In the genomic region with DNA sequence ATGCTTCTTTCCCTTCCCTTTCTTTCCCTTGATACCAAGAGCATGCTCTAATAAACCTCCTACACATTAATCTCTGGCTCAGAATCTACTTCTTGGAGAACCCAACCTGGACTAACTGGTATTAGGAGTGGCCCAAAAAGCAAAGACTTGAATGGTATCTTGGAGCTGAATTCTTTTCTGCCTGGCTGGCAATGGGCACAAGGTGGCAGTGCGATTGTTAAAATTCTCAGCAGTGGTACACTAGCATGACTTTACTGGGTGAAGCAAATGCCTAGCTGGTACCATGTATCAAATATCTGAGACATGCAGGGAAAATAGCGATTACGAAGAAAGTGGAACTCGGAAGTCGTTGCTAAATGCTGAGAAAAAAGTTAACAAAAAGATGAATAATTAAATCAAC, we compare ENCODE assay signal across 8 cellular contexts. TPM values are rescaled to one million over a fixed set of nuclear protein-coding genes. Genes with fewer than 3 reads are reported as not detected.
DNase-seq lines count a peak whose midpoint lies in the region; TF ChIP-seq lines count a peak whose summit lies in the region.

No MANE protein-coding gene starts in this region.

- H3K4me1 ChIP-seq in liver (ENCODE audit: control insufficient read depth in 4 of 4, insufficient read depth in 4 of 4, low read length in 3 of 4): no peaks in the 10 kb centered on the region

- H3K9me3 Mint-ChIP-seq in activated T-cell treated with anti-CD3 and anti-CD28 coated beads, Interleukin-2, amount 50 U/mL, for 24 hours: peaks cover 15% of the 10 kb centered on the region

- no peaks in the 10 kb centered on the region for H3K27me3 Mint-ChIP-seq in activated T-cell treated with anti-CD3 and anti-CD28 coated beads, Interleukin-2, amount 50 U/mL, for 24 hours

- TF ChIP-seq CTCF in LNCaP clone FGC (IDR thresholded peaks at IDR 0.05; ENCODE audit: control insufficient read depth, extremely low read depth, insufficient read depth): peak; percentile 71
- peak; percentile 63 for TF ChIP-seq CTCF in astrocyte of the spinal cord (IDR thresholded peaks at IDR 0.05; ENCODE audit: low read depth, low read length)
- TF ChIP-seq CTCF in liver (IDR thresholded peaks at IDR 0.05; ENCODE audit: low read depth, low read length, missing input control): peak; percentile 25

- H3K4me3 ChIP-seq in LNCaP clone FGC (ENCODE audit: low read depth, low read length) (no peak overlapping the region), astrocyte of the spinal cord (ENCODE audit: low read depth, low read length) (no peak overlapping the region), liver (ENCODE audit: low read depth in 1 of 3, low read length in 3 of 3) (no peak overlapping the region)

- no peak overlapping the region for H3K4me3 Mint-ChIP-seq in activated T-cell treated with anti-CD3 and anti-CD28 coated beads, Interleukin-2, amount 50 U/mL, for 24 hours

- H3K9ac ChIP-seq in liver (ENCODE audit: low read depth in 1 of 2, low read length in 2 of 2): no peak overlapping the region

- in situ Hi-C loops in astrocyte of the spinal cord (cut with HindIII; ENCODE audit: low sequenced_read_pairs): no loop called here

- DNase-seq in DMS53 treated with DMSO at 0.1 percent for 48 hours (lab: John Stamatoyannopoulos, UW; ENCODE audit: unreplicated experiment) (peak; percentile 6), LNCaP clone FGC (ENCODE audit: low read depth) (no peak), astrocyte of the spinal cord (ENCODE audit: low read depth, low spot score) (peak; percentile 30), mucosa of gallbladder (ENCODE audit: low spot score) (no peak), DMS153 (lab: John Stamatoyannopoulos, UW) (no peak)
- DNase-seq in activated T-cell treated with anti-CD3 and anti-CD28 coated beads, Interleukin-2, amount 50 U/mL, for 24 hours: no peak
- no peak for DNase-seq in stimulated activated CD4-positive, alpha-beta T cell treated with anti-CD3 and anti-CD28 coated beads, Interleukin-12 subunit alpha, Interleukin-12 subunit beta, amount 100 ng/mL, for 4 hours

- no peaks in the 10 kb centered on the region for H3K36me3 ChIP-seq in liver (ENCODE audit: control insufficient read depth in 4 of 4, insufficient read depth in 3 of 4, low read depth in 1 of 4, low read length in 3 of 4)

- WGBS in liver: 78% methylated on average over 5 of the region's 5 CpGs

- no peaks in the 10 kb centered on the region for H3K36me3 Mint-ChIP-seq in activated T-cell treated with anti-CD3 and anti-CD28 coated beads, Interleukin-2, amount 50 U/mL, for 24 hours (ENCODE audit: low read depth)

- H3K27ac Mint-ChIP-seq in activated T-cell treated with anti-CD3 and anti-CD28 coated beads, Interleukin-2, amount 50 U/mL, for 24 hours: no peak overlapping the region

- peaks cover 0 to 6% (median 2%) of the 10 kb centered on the region in 4 donors for H3K9me3 ChIP-seq in liver (ENCODE audit: control insufficient read depth in 4 of 4, low read length in 3 of 4)

- no peak overlapping the region for H3K27ac ChIP-seq in liver (ENCODE audit: low read depth in 1 of 2, low read length in 2 of 2)

- no peaks in the 10 kb centered on the region for H3K27me3 ChIP-seq in liver (ENCODE audit: control insufficient read depth in 4 of 4, insufficient read depth in 4 of 4, low read length in 3 of 4)

- H3K4me1 Mint-ChIP-seq in activated T-cell treated with anti-CD3 and anti-CD28 coated beads, Interleukin-2, amount 50 U/mL, for 24 hours (ENCODE audit: low read depth): no peaks in the 10 kb centered on the region

- peak; percentile 34 to 69 for TF ChIP-seq RAD21 in liver (IDR thresholded peaks at IDR 0.05)

TF ChIP-seq in liver, 16 proteins besides CTCF, POLR2A, EP300 and RAD21:
- TF ChIP-seq FOXA1 (IDR thresholded peaks at IDR 0.05): no peak
- TF ChIP-seq HNF4G (IDR thresholded peaks at IDR 0.05): no peak
- TF ChIP-seq JUND (IDR thresholded peaks at IDR 0.05): no peak
- TF ChIP-seq, protein P1, sequence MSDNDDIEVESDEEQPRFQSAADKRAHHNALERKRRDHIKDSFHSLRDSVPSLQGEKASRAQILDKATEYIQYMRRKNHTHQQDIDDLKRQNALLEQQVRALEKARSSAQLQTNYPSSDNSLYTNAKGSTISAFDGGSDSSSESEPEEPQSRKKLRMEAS (IDR thresholded peaks at IDR 0.05): no peak
- TF ChIP-seq EGR1 (IDR thresholded peaks at IDR 0.05; ENCODE audit: low read depth in 2 of 2): no peak
- TF ChIP-seq YY1 (IDR thresholded peaks at IDR 0.05): no peak
- TF ChIP-seq RXRA (IDR thresholded peaks at IDR 0.05): no peak
- TF ChIP-seq TAF1 (conservative IDR thresholded peaks at IDR 0.05): no peak
- TF ChIP-seq, protein P2, sequence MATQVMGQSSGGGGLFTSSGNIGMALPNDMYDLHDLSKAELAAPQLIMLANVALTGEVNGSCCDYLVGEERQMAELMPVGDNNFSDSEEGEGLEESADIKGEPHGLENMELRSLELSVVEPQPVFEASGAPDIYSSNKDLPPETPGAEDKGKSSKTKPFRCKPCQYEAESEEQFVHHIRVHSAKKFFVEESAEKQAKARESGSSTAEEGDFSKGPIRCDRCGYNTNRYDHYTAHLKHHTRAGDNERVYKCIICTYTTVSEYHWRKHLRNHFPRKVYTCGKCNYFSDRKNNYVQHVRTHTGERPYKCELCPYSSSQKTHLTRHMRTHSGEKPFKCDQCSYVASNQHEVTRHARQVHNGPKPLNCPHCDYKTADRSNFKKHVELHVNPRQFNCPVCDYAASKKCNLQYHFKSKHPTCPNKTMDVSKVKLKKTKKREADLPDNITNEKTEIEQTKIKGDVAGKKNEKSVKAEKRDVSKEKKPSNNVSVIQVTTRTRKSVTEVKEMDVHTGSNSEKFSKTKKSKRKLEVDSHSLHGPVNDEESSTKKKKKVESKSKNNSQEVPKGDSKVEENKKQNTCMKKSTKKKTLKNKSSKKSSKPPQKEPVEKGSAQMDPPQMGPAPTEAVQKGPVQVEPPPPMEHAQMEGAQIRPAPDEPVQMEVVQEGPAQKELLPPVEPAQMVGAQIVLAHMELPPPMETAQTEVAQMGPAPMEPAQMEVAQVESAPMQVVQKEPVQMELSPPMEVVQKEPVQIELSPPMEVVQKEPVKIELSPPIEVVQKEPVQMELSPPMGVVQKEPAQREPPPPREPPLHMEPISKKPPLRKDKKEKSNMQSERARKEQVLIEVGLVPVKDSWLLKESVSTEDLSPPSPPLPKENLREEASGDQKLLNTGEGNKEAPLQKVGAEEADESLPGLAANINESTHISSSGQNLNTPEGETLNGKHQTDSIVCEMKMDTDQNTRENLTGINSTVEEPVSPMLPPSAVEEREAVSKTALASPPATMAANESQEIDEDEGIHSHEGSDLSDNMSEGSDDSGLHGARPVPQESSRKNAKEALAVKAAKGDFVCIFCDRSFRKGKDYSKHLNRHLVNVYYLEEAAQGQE (IDR thresholded peaks at IDR 0.05): no peak
- TF ChIP-seq, protein P3, sequence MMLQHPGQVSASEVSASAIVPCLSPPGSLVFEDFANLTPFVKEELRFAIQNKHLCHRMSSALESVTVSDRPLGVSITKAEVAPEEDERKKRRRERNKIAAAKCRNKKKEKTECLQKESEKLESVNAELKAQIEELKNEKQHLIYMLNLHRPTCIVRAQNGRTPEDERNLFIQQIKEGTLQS (IDR thresholded peaks at IDR 0.05): no peak
- no peak for TF ChIP-seq HNF4A (conservative IDR thresholded peaks at IDR 0.05)

RNA-seq across cellular contexts. Expression of a gene that starts 28.4 kb away (rescaled TPM):
- total RNA-seq in liver (under 1 TPM; under 0.01 to 0.14 TPM), mucosa of gallbladder (0.09 TPM)
- under 1 TPM; 0.02 to 0.03 TPM for polyA plus RNA-seq in liver

Comparison
In these comparisons a context has a peak if more than half of its experiments do, and no peak if none do; other contexts are left out.
1. DNase-seq: peak in DMS53 treated with DMSO at 0.1 percent for 48 hours (single experiment) and astrocyte of the spinal cord (single experiment); none in LNCaP clone FGC (single experiment), mucosa of gallbladder (single experiment), activated T-cell treated with anti-CD3 and anti-CD28 coated beads, Interleukin-2, amount 50 U/mL, for 24 hours (single experiment), stimulated activated CD4-positive, alpha-beta T cell treated with anti-CD3 and anti-CD28 coated beads, Interleukin-12 subunit alpha, Interleukin-12 subunit beta, amount 100 ng/mL, for 4 hours (single experiment) and DMS153 (single experiment).
2. Peak in every context shown above with its lines, with median percentiles within 50 percentile points of each other: CTCF ChIP-seq.